In genomic region chr19:39811064-39811463, GRCh38 we compare ENCODE assay signal across 23 cellular contexts. TPM values are rescaled to one million over a fixed set of nuclear protein-coding genes. Genes with fewer than 3 reads are reported as not detected.
DNase-seq lines count a peak whose midpoint lies in the region; ATAC-seq and TF ChIP-seq lines count a peak whose summit lies in the region.
"Had no signal": no experiment of that assay in that cellular context is flagged by ENCODE, and none has a peak within 500 bp of the region (broad histone marks: within the 10 kb centered on the region; RNA-seq: fewer than 3 reads in every experiment).

No MANE protein-coding gene starts in this region.

- H2BK12ac ChIP-seq in neuronal stem cell (ENCODE audit: low read length) = no peak overlapping the region

- no peaks in the 10 kb centered on the region for H3K36me3 ChIP-seq in neuronal stem cell (replicated peaks in 1 of 2; ENCODE audit: control insufficient read depth in 2 of 2, insufficient read depth in 2 of 2, low read length in 2 of 2)
- H3K36me3 ChIP-seq: BE2C, BLaER1 had no signal

- no peak overlapping the region for H3K4ac ChIP-seq in neuronal stem cell (ENCODE audit: low read length)

- no peak overlapping the region for H2AFZ ChIP-seq in neuronal stem cell (ENCODE audit: low read length)

- H3K36me3 Mint-ChIP-seq in activated T-cell treated with anti-CD3 and anti-CD28 coated beads, Interleukin-2, amount 50 U/mL, for 24 hours (ENCODE audit: low read depth) = peaks cover 7% of the 10 kb centered on the region
- H3K36me3 Mint-ChIP-seq in activated T-cell treated with anti-CD3 and anti-CD28 coated beads, Interleukin-2, amount 50 U/mL, for 4 hours (ENCODE audit: insufficient read depth) = peaks cover 2% of the 10 kb centered on the region
- peaks cover 2% of the 10 kb centered on the region for H3K36me3 Mint-ChIP-seq in T-helper 17 cell (ENCODE audit: low read depth)
- peaks cover 4% of the 10 kb centered on the region for H3K36me3 Mint-ChIP-seq in CD4-positive, alpha-beta T cell (ENCODE audit: low read depth)

- H3K27me3 Mint-ChIP-seq in activated T-cell treated with anti-CD3 and anti-CD28 coated beads, Interleukin-2, amount 50 U/mL, for 24 hours = no peaks in the 10 kb centered on the region
- no peaks in the 10 kb centered on the region for H3K27me3 Mint-ChIP-seq in activated T-cell treated with anti-CD3 and anti-CD28 coated beads, Interleukin-2, amount 50 U/mL, for 4 hours (ENCODE audit: low read depth)
- H3K27me3 Mint-ChIP-seq in T-helper 17 cell = no peaks in the 10 kb centered on the region
- no peaks in the 10 kb centered on the region for H3K27me3 Mint-ChIP-seq in CD4-positive, alpha-beta T cell
- H3K27me3 Mint-ChIP-seq: CD4-positive, CD25-positive, alpha-beta regulatory T cell had no signal

- no peak overlapping the region for H2BK120ac ChIP-seq in neuronal stem cell (ENCODE audit: low read depth, low read length)

- DNase-seq in activated T-cell treated with anti-CD3 and anti-CD28 coated beads, Interleukin-2, amount 50 U/mL, for 24 hours = no peak
- no peak for DNase-seq in activated T-cell treated with anti-CD3 and anti-CD28 coated beads, Interleukin-2, amount 50 U/mL, for 4 hours
- no peak for DNase-seq in T-helper 17 cell
- DNase-seq in neuronal stem cell (ENCODE audit: low spot score) = no peak
- no peak for DNase-seq in CD4-positive, alpha-beta T cell
- no peak for DNase-seq in EL
- DNase-seq: ACHN; BE2C; C1 segment of cervical spinal cord; Caco-2; Calu3; CD4-positive, CD25-positive, alpha-beta regulatory T cell; CD8-positive, alpha-beta T cell; DMS79 treated with DMSO at 0.1 percent for 48 hours; GDM1 had no signal

- H3K27me3 ChIP-seq in neuronal stem cell (ENCODE audit: control insufficient read depth in 3 of 3, insufficient read depth in 3 of 3, low read depth in 1 of 3, low read length in 3 of 3) = no peaks in the 10 kb centered on the region
- no peaks in the 10 kb centered on the region for H3K27me3 ChIP-seq in CD4-positive, alpha-beta T cell (ENCODE audit: control insufficient read depth, insufficient read depth, low read length)
- H3K27me3 ChIP-seq: BLaER1 had no signal

- H2BK5ac ChIP-seq in neuronal stem cell (ENCODE audit: low read length) = no peak overlapping the region

- H3K9ac ChIP-seq in neuronal stem cell (ENCODE audit: low read depth, low read length, poor library complexity) = no peak overlapping the region
- H3K9ac ChIP-seq: BLaER1 had no signal

- no peak for ATAC-seq in activated T-cell treated with anti-CD3 and anti-CD28 coated beads, Interleukin-2, amount 50 U/mL, for 4 hours
- ATAC-seq in T-helper 17 cell = no peak
- no peak for ATAC-seq in CD4-positive, alpha-beta T cell (ENCODE audit: poor library complexity)
- ATAC-seq: CD8-positive, alpha-beta T cell had no signal

- H3K9me3 Mint-ChIP-seq in activated T-cell treated with anti-CD3 and anti-CD28 coated beads, Interleukin-2, amount 50 U/mL, for 24 hours = no peaks in the 10 kb centered on the region
- H3K9me3 Mint-ChIP-seq in activated T-cell treated with anti-CD3 and anti-CD28 coated beads, Interleukin-2, amount 50 U/mL, for 4 hours = no peaks in the 10 kb centered on the region
- H3K9me3 Mint-ChIP-seq in CD4-positive, alpha-beta T cell = no peaks in the 10 kb centered on the region
- H3K9me3 Mint-ChIP-seq: CD8-positive, alpha-beta T cell had no signal

- no peak overlapping the region for H3K23ac ChIP-seq in neuronal stem cell (ENCODE audit: low read depth, low read length, poor library complexity)

- POLR2A ChIA-PET in CD4-positive, alpha-beta T cell (lab: Charles Lee) = no interaction called here

- no peak overlapping the region for H3K4me3 ChIP-seq in neuronal stem cell (ENCODE audit: low read length in 2 of 2)
- H3K4me3 ChIP-seq: BLaER1, GM12878 had no signal

- no peak overlapping the region for H3K14ac ChIP-seq in neuronal stem cell (ENCODE audit: low read length)

- H3K9me3 ChIP-seq in T-helper 17 cell (ENCODE audit: control insufficient read depth, low read length, poor library complexity, severe bottlenecking) = no peaks in the 10 kb centered on the region
- no peaks in the 10 kb centered on the region for H3K9me3 ChIP-seq in neuronal stem cell (replicated peaks in 1 of 2; ENCODE audit: control insufficient read depth in 2 of 2, insufficient read depth in 1 of 2, low read depth in 1 of 2, low read length in 2 of 2)
- H3K9me3 ChIP-seq in CD4-positive, alpha-beta T cell (ENCODE audit: control insufficient read depth, low read length) = no peaks in the 10 kb centered on the region
- H3K9me3 ChIP-seq: BE2C had no signal

- peak overlapping the region; percentile 17 for H4K8ac ChIP-seq in neuronal stem cell (ENCODE audit: low read depth, low read length)

- H3K27ac ChIP-seq in neuronal stem cell (replicated peaks; ENCODE audit: low read length) = no peak overlapping the region
- H3K27ac ChIP-seq in CD4-positive, alpha-beta T cell (ENCODE audit: low read depth, low read length) = no peak overlapping the region
- H3K27ac ChIP-seq: 22Rv1, BLaER1 had no signal

- no peak overlapping the region for H3K4me2 ChIP-seq in neuronal stem cell (ENCODE audit: insufficient read depth, low read length, poor library complexity, severe bottlenecking)
- H3K4me2 ChIP-seq: BLaER1 had no signal

- H3K79me1 ChIP-seq in neuronal stem cell (ENCODE audit: low read depth, low read length) = no peaks in the 10 kb centered on the region

- no peak overlapping the region for H3K4me3 Mint-ChIP-seq in activated T-cell treated with anti-CD3 and anti-CD28 coated beads, Interleukin-2, amount 50 U/mL, for 24 hours
- H3K4me3 Mint-ChIP-seq in activated T-cell treated with anti-CD3 and anti-CD28 coated beads, Interleukin-2, amount 50 U/mL, for 4 hours = no peak overlapping the region
- no peak overlapping the region for H3K4me3 Mint-ChIP-seq in T-helper 17 cell
- no peak overlapping the region for H3K4me3 Mint-ChIP-seq in CD4-positive, alpha-beta T cell
- H3K4me3 Mint-ChIP-seq: CD14-positive monocyte; CD4-positive, CD25-positive, alpha-beta regulatory T cell; CD8-positive, alpha-beta T cell had no signal

- H3K27ac Mint-ChIP-seq in activated T-cell treated with anti-CD3 and anti-CD28 coated beads, Interleukin-2, amount 50 U/mL, for 24 hours = peak overlapping the region; percentile 4
- H3K27ac Mint-ChIP-seq in T-helper 17 cell = peak overlapping the region; percentile 14
- no peak overlapping the region for H3K27ac Mint-ChIP-seq in CD4-positive, alpha-beta T cell
- H3K27ac Mint-ChIP-seq: CD14-positive monocyte; CD4-positive, CD25-positive, alpha-beta regulatory T cell; CD8-positive, alpha-beta T cell had no signal

- CTCF ChIA-PET in CD4-positive, alpha-beta T cell (lab: Charles Lee) = no interaction called here

- no peak for TF ChIP-seq CTCF in CD4-positive, alpha-beta T cell (IDR thresholded peaks at IDR 0.05)

- no peak overlapping the region for H4K91ac ChIP-seq in neuronal stem cell (ENCODE audit: low read depth, low read length, poor library complexity)

- H3K4me1 Mint-ChIP-seq in activated T-cell treated with anti-CD3 and anti-CD28 coated beads, Interleukin-2, amount 50 U/mL, for 24 hours (ENCODE audit: low read depth) = no peaks in the 10 kb centered on the region
- no peaks in the 10 kb centered on the region for H3K4me1 Mint-ChIP-seq in activated T-cell treated with anti-CD3 and anti-CD28 coated beads, Interleukin-2, amount 50 U/mL, for 4 hours (ENCODE audit: low read depth)
- peaks cover 2% of the 10 kb centered on the region for H3K4me1 Mint-ChIP-seq in T-helper 17 cell
- H3K4me1 Mint-ChIP-seq in CD4-positive, alpha-beta T cell (ENCODE audit: low read depth) = no peaks in the 10 kb centered on the region
- H3K4me1 Mint-ChIP-seq: CD14-positive monocyte had no signal

- H3K4me1 ChIP-seq in neuronal stem cell (ENCODE audit: control insufficient read depth in 2 of 2, insufficient read depth in 1 of 2, low read depth in 1 of 2, low read length in 2 of 2) = no peaks in the 10 kb centered on the region
- H3K4me1 ChIP-seq: BE2C, BLaER1, Caco-2 had no signal

- H2AK5ac ChIP-seq in neuronal stem cell (ENCODE audit: low read depth, low read length) = no peak overlapping the region

- intact Hi-C loops in CD4-positive, alpha-beta T cell (cut with DNase I, micrococcal nuclease) = no loop called here

- no peak overlapping the region for H3K18ac ChIP-seq in neuronal stem cell (ENCODE audit: low read length)

- no peak overlapping the region for H2BK15ac ChIP-seq in neuronal stem cell (ENCODE audit: low read length)

- no CpG with 5 or more reads among the region's 4 CpGs for WGBS in neuronal stem cell (ENCODE audit: extremely low coverage in 2 of 2, insufficient read length in 2 of 2, insufficient replicate concordance in 1 of 2), 2 donors

RNA-seq across cellular contexts. Expression of gene DYRK1B, which starts 22.9 kb away (rescaled TPM):
- total RNA-seq in activated T-cell treated with anti-CD3 and anti-CD28 coated beads, Interleukin-2, amount 50 U/mL, for 4 hours = 1 to 10 TPM; 2.8 to 3.2 (median 2.8) TPM
- 10 to 100 TPM; 47.5 to 55.5 TPM for total RNA-seq in T-helper 17 cell
- polyA plus RNA-seq in neuronal stem cell (2013, experiment 1 of 2) = 36.7 TPM
- polyA plus RNA-seq in neuronal stem cell (2013, experiment 2 of 2) = 35.1 TPM
- 10 to 100 TPM; 18.9 to 19.4 TPM for total RNA-seq in CD4-positive, alpha-beta T cell

RNA-seq across cellular contexts. Expression of gene LEUTX, which starts 32.4 kb away (rescaled TPM):
- total RNA-seq in activated T-cell treated with anti-CD3 and anti-CD28 coated beads, Interleukin-2, amount 50 U/mL, for 4 hours = not detected
- total RNA-seq in T-helper 17 cell = not detected
- not detected for polyA plus RNA-seq in neuronal stem cell (2013, experiment 1 of 2)
- polyA plus RNA-seq in neuronal stem cell (2013, experiment 2 of 2) = not detected
- total RNA-seq in CD4-positive, alpha-beta T cell = not detected
- total RNA-seq: A172; A673; Caco-2; Calu3; CD4-positive, CD25-positive, alpha-beta regulatory T cell; CD8-positive, alpha-beta T cell; G401; GM12878 had no signal
- polyA plus RNA-seq: AG04450; CD14-positive monocyte; CD4-positive, CD25-positive, alpha-beta regulatory T cell had no signal

RNA-seq across cellular contexts. Expression of gene FBL, which starts 35.1 kb away (rescaled TPM):
- 100 to 1,000 TPM; 738 to 880 (median 839) TPM for total RNA-seq in activated T-cell treated with anti-CD3 and anti-CD28 coated beads, Interleukin-2, amount 50 U/mL, for 4 hours
- 100 to 1,000 TPM; 255 to 264 TPM for total RNA-seq in T-helper 17 cell
- polyA plus RNA-seq in neuronal stem cell (2013, experiment 1 of 2) = 435 TPM
- 415 TPM for polyA plus RNA-seq in neuronal stem cell (2013, experiment 2 of 2)
- 100 to 1,000 TPM; 267 to 287 TPM for total RNA-seq in CD4-positive, alpha-beta T cell

Comparison
In these comparisons a context has a peak if more than half of its experiments do, and no peak if none do; other contexts are left out.
1. RNA of gene DYRK1B, which starts 22.9 kb away (total RNA-seq): 47.5 to 55.5 TPM in T-helper 17 cell and 18.9 to 19.4 TPM in CD4-positive, alpha-beta T cell; 2.8 to 3.2 TPM in activated T-cell treated with anti-CD3 and anti-CD28 coated beads, Interleukin-2, amount 50 U/mL, for 4 hours; every median in the first group is over 4 times any median in the second.